ENCODE assay signal across 12 cellular contexts in the genomic region with DNA sequence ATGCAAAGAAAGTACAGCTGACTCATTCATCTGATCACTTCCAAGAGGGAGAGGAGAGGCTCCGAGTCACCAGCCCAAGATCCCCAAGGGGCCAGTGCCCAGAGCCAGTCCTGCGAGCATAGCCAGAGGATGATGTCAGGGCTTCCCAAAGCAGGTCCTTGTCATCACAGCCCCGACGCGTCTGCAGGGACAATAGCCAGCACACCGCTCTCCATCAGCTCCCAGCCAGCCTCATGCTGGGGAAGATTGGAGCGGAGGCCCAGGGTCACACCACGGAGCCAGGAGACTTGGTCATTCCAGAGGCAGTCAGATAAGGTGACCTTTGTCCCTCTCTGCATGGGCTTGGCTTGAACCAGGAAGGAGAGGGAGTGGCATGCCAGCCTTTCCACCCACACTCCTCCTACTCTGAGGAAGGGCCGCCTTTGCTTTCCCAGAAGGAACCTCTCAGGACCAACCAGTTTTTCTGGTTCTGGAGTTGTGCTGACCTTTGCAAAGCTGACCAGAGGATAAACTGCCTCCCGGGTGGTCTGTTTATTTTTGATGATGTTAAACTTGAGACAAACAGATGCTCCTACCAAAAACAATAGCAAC. TPM values are rescaled to one million over a fixed set of nuclear protein-coding genes. Genes with fewer than 3 reads are reported as not detected.
DNase-seq lines count a peak whose midpoint lies in the region; ATAC-seq and TF ChIP-seq lines count a peak whose summit lies in the region.
"Had no signal": no experiment of that assay in that cellular context is flagged by ENCODE, and none has a peak within 500 bp of the region (broad histone marks: within the 10 kb centered on the region; RNA-seq: fewer than 3 reads in every experiment).

No MANE protein-coding gene starts in this region.

- H3K9me3 ChIP-seq in AG04450 (ENCODE audit: control insufficient read depth, insufficient read depth, low read length) (no peaks in the 10 kb centered on the region), muscle layer of duodenum (ENCODE audit: control insufficient read depth in 1 of 2, low read length in 2 of 2) (no peaks in the 10 kb centered on the region)
- H3K9me3 ChIP-seq: BLaER1 treated with 17β-estradiol and CSF1 and Interleukin-3, amounts not matched to agents 10 nM and 100 nM had no signal

- H3K4me1 ChIP-seq in muscle layer of duodenum (ENCODE audit: control insufficient read depth in 1 of 2, insufficient read depth in 2 of 2, low read length in 2 of 2), result peaks cover 4 to 18% of the 10 kb centered on the region in 2 donors
- H3K4me1 ChIP-seq: BLaER1 treated with 17β-estradiol and CSF1 and Interleukin-3, amounts not matched to agents 10 nM and 100 nM had no signal

- no peak for DNase-seq in AG04450 (ENCODE audit: low read depth, low spot score)
- DNase-seq in RPMI7951 (ENCODE audit: low read depth), result peak; percentile 4
- DNase-seq in fibroblast of villous mesenchyme (ENCODE audit: low read depth), result peak; percentile 70
- no peak for DNase-seq in NCI-H2081 (lab: John Stamatoyannopoulos, UW)
- no peak for DNase-seq in stimulated activated naive CD8-positive, alpha-beta T cell treated with anti-CD3 and anti-CD28 coated beads, Interleukin-15, Interleukin-2, amounts not matched to agents 100 U/mL and 50 U/mL, for 24 hours
- DNase-seq in stimulated activated CD4-positive, alpha-beta T cell treated with anti-CD3 and anti-CD28 coated beads, Interleukin-4, amount 100 ng/mL, for 24 hours, result no peak
- DNase-seq: NCI-H226, WERI-Rb-1 had no signal

- POLR2A ChIA-PET in AG04450 (lab: Yijun Ruan, JAX), result no interaction called here

- TF ChIP-seq CTCF in AG04450 (IDR thresholded peaks at IDR 0.05; ENCODE audit: low read depth, low read length), result no peak
- TF ChIP-seq CTCF in fibroblast of villous mesenchyme (IDR thresholded peaks at IDR 0.05; ENCODE audit: insufficient read depth, low read depth, low read length), result no peak

- H3K4me3 ChIP-seq in AG04450 (ENCODE audit: low read depth, low read length), result no peak overlapping the region
- no peak overlapping the region for H3K4me3 ChIP-seq in fibroblast of villous mesenchyme (ENCODE audit: low read depth, low read length)
- H3K4me3 ChIP-seq in muscle layer of duodenum (ENCODE audit: low read depth in 1 of 2, low read length in 2 of 2), result no peak overlapping the region
- H3K4me3 ChIP-seq: BLaER1 treated with 17β-estradiol and CSF1 and Interleukin-3, amounts not matched to agents 10 nM and 100 nM had no signal

- ATAC-seq in HG02798 (IDR thresholded peaks at IDR 0.05; ENCODE audit: poor library complexity, unreplicated experiment), result no peak
- ATAC-seq in stimulated activated naive CD8-positive, alpha-beta T cell treated with anti-CD3 and anti-CD28 coated beads, Interleukin-15, Interleukin-2, amounts not matched to agents 100 U/mL and 50 U/mL, for 24 hours, result no peak

- CTCF ChIA-PET in AG04450 (lab: Charles Lee), result interaction anchor here (0.8 to 1.3 kb wide), 2 partner anchors 11 to 64 kb away, joined by 3 to 14 read pairs; no protein-coding TSS in a partner anchor

- H3K27ac ChIP-seq in AG04450 (ENCODE audit: low read depth, low read length), result peak overlapping the region; percentile 65
- peak overlapping the region; percentile 62 for H3K27ac ChIP-seq in muscle layer of duodenum (ENCODE audit: low read length)
- H3K27ac ChIP-seq: BLaER1 treated with 17β-estradiol and CSF1 and Interleukin-3, amounts not matched to agents 10 nM and 100 nM; WERI-Rb-1 had no signal

- H3K36me3 ChIP-seq in muscle layer of duodenum (ENCODE audit: control insufficient read depth in 1 of 2, insufficient read depth in 2 of 2, low read length in 2 of 2), result no peaks in the 10 kb centered on the region
- H3K36me3 ChIP-seq: BLaER1 treated with 17β-estradiol and CSF1 and Interleukin-3, amounts not matched to agents 10 nM and 100 nM; WERI-Rb-1 had no signal

- no peaks in the 10 kb centered on the region for H3K27me3 ChIP-seq in AG04450 (ENCODE audit: control insufficient read depth, insufficient read depth, low read length)
- no peaks in the 10 kb centered on the region for H3K27me3 ChIP-seq in muscle layer of duodenum (ENCODE audit: low read depth, low read length)
- H3K27me3 ChIP-seq: BLaER1 treated with 17β-estradiol and CSF1 and Interleukin-3, amounts not matched to agents 10 nM and 100 nM had no signal

RNA-seq across cellular contexts. Expression of gene ARHGAP44, which starts 58.3 kb away (rescaled TPM):
- polyA plus RNA-seq in AG04450 (2011; rRNA removed), result 0.83 and 1.3 TPM in 2 replicates
- 0.69 and 1.5 TPM in 2 replicates for polyA minus RNA-seq in AG04450 (2011; rRNA and poly(A)+ RNA removed)
- 0.12 TPM in 1 of 2 replicates, not detected in the other for total RNA-seq in RPMI7951 (2014; rRNA removed; shearing (Covaris generic))
- total RNA-seq in fibroblast of villous mesenchyme, result 0.64 and 1.3 TPM in 2 replicates
- total RNA-seq: mononuclear cell had no signal

Comparison
In these comparisons a context has a peak if more than half of its experiments do, and no peak if none do; other contexts are left out.
1. DNase-seq: peak in RPMI7951 (single experiment) and fibroblast of villous mesenchyme (single experiment); none in AG04450 (single experiment), NCI-H2081 (0 of 2), stimulated activated naive CD8-positive, alpha-beta T cell treated with anti-CD3 and anti-CD28 coated beads, Interleukin-15, Interleukin-2, amounts not matched to agents 100 U/mL and 50 U/mL, for 24 hours (single experiment) and stimulated activated CD4-positive, alpha-beta T cell treated with anti-CD3 and anti-CD28 coated beads, Interleukin-4, amount 100 ng/mL, for 24 hours (single experiment).